1 cellular context compared by ENCODE assay signal in genomic region chr11:46684364-46684763, GRCh38.
TF ChIP-seq lines count a peak whose summit lies in the region.

No MANE protein-coding gene starts in this region.

TF ChIP-seq in IMR-90, 13 proteins besides CTCF, POLR2A, EP300 and RAD21:
- TF ChIP-seq MAFK (IDR thresholded peaks at IDR 0.05; ENCODE audit: low read depth, low read length) (no peak), USF2 (IDR thresholded peaks at IDR 0.05; ENCODE audit: low read depth, low read length) (0 out of 2 replicates have a peak, but pooled peaks have one; percentile 9), NFE2L2 (IDR thresholded peaks at IDR 0.05; ENCODE audit: low read depth, low read length) (no peak), RCOR1 (IDR thresholded peaks at IDR 0.05; ENCODE audit: insufficient replicate concordance, low read length) (no peak)
TF ChIP-seq in IMR-90: peak in this region for 1.
